ENCODE assay signal across 1 cellular context in the genomic region with DNA sequence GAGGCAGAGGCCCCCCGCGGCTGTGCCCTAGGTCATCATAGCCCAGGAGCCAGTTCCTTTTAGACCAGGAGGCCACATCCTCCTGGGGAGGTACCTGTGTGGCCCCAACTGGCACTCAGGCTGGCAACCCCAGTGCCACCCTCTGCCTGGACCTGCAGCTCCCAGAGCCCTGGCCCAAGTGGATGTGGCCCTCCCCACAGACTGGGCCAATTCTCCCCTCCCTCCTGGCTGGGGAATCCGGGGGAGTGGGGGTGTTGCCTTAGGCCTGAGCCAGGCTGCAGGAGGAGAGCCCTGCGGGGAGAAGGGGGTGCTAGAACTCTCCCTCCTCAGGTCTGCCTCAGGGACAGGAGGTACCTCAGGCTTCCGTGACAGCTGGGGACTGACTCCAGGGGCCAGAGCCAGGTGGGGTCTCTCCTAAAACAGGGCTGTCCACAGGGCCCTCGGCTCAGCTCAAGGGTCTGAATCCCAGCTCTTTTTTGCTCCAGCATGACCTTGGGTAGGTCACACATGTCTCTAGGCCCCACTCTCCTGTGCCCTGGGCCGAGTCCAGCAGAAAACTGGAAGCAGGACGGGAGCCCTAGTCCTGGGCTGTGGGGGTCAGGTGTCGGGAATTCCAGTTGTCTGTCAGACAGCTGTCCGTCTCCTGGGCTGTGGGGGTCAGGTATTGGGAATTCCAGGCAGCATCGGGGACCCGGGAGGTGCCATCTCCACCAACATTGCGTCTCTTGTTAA.
TF ChIP-seq lines count a peak whose summit lies in the region.

No MANE protein-coding gene starts in this region.

TF ChIP-seq in HCT116, 20 proteins besides CTCF, POLR2A, EP300 and RAD21:
- TF ChIP-seq YY1 (IDR thresholded peaks at IDR 0.05; ENCODE audit: extremely low read depth, insufficient replicate concordance, low read depth, low read length) (no peak), ZFX (IDR thresholded peaks at IDR 0.05) (no peak), FOSL1 (IDR thresholded peaks at IDR 0.05; ENCODE audit: low read depth) (no peak), SP1 (IDR thresholded peaks at IDR 0.05; ENCODE audit: low read depth) (no peak), TCF7L2 (IDR thresholded peaks at IDR 0.05; ENCODE audit: borderline replicate concordance, extremely low read depth, insufficient read depth, insufficient read length) (no peak), CEBPB (IDR thresholded peaks at IDR 0.05; ENCODE audit: low read depth) (no peak)
- TF ChIP-seq, protein P1, sequence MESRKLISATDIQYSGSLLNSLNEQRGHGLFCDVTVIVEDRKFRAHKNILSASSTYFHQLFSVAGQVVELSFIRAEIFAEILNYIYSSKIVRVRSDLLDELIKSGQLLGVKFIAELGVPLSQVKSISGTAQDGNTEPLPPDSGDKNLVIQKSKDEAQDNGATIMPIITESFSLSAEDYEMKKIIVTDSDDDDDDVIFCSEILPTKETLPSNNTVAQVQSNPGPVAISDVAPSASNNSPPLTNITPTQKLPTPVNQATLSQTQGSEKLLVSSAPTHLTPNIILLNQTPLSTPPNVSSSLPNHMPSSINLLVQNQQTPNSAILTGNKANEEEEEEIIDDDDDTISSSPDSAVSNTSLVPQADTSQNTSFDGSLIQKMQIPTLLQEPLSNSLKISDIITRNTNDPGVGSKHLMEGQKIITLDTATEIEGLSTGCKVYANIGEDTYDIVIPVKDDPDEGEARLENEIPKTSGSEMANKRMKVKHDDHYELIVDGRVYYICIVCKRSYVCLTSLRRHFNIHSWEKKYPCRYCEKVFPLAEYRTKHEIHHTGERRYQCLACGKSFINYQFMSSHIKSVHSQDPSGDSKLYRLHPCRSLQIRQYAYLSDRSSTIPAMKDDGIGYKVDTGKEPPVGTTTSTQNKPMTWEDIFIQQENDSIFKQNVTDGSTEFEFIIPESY (IDR thresholded peaks at IDR 0.05; ENCODE audit: extremely low read depth, insufficient replicate concordance, low read length): no peak
TF ChIP-seq in HCT116: peak in this region for 0.
